ENCODE assay signal across 8 cellular contexts in the genomic region with DNA sequence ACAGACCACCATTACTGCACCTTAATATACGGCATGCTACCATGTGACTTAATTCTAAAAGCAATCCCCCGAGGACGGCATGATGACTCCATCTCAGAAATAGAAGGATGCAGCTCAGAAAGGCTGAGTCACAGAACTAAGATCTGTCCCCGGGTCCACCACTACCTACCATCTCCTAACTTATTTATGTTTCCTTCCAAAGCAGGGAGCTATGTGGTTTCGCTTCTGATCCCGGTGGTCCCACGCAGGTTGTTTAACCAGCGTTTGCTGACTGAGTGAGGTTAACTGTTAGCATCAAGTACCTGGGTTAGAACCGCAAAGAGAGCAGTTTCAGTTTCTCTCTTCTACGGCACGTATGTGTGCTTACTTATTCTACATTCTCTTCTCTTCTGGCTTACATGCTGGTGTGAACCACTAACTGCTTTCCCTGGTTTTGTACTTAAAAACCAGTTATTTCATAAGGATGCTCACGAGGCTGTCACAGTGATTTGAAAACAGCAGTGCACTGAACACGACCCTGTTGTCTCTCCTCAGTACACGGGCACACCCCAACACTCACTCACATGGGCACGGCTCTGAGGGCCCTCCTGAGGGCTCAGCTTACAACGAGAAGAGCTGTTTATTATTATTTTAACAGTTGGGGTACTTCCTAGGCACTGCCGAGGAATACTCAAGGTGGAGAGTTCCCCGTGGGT.
DNase-seq lines count a peak whose midpoint lies in the region; ATAC-seq and TF ChIP-seq lines count a peak whose summit lies in the region.

No MANE protein-coding gene starts in this region.

- H3K27me3 ChIP-seq in CD4-positive, alpha-beta memory T cell (ENCODE audit: insufficient read depth, low read length) = no peaks in the 10 kb centered on the region

- TF ChIP-seq CTCF in natural killer cell (IDR thresholded peaks at IDR 0.05) = no peak

- H3K4me1 ChIP-seq in CD4-positive, alpha-beta memory T cell (ENCODE audit: insufficient read depth, low read length) = peaks cover 91% of the 10 kb centered on the region

- peaks cover 0 to 62% of the 10 kb centered on the region in 2 donors for H3K36me3 Mint-ChIP-seq in CD4-positive, alpha-beta memory T cell
- peaks cover 47% of the 10 kb centered on the region for H3K36me3 Mint-ChIP-seq in activated T-cell treated with anti-CD3 and anti-CD28 coated beads, Interleukin-2, amount 50 U/mL, for 24 hours (ENCODE audit: low read depth)
- no peaks in the 10 kb centered on the region for H3K36me3 Mint-ChIP-seq in natural killer cell

- no peaks in the 10 kb centered on the region for H3K9me3 ChIP-seq in CD4-positive, alpha-beta memory T cell (ENCODE audit: control insufficient read depth in 1 of 2, low read length in 2 of 2)

- DNase-seq in CD4-positive, alpha-beta memory T cell = peak; percentile 73 to 89 (median 76)
- peak; percentile 75 for DNase-seq in activated T-cell treated with anti-CD3 and anti-CD28 coated beads, Interleukin-2, amount 50 U/mL, for 24 hours
- DNase-seq in natural killer cell (peak; percentile 46), SK-N-DZ (ENCODE audit: low spot score) (no peak), RKO (ENCODE audit: low spot score) (no peak), NCI-H226 (no peak)

- peak overlapping the region; percentile 93 to 99 (median 96) for H3K27ac Mint-ChIP-seq in CD4-positive, alpha-beta memory T cell
- H3K27ac Mint-ChIP-seq in activated T-cell treated with anti-CD3 and anti-CD28 coated beads, Interleukin-2, amount 50 U/mL, for 24 hours = peak overlapping the region; percentile 95
- peak overlapping the region; percentile 96 to 97 for H3K27ac Mint-ChIP-seq in natural killer cell

- H3K27ac ChIP-seq in CD4-positive, alpha-beta memory T cell (ENCODE audit: low read depth, low read length) = peak overlapping the region; percentile 88

- H3K4me1 Mint-ChIP-seq in CD4-positive, alpha-beta memory T cell = peaks cover 71 to 95% (median 87%) of the 10 kb centered on the region in 4 donors
- peaks cover 96% of the 10 kb centered on the region for H3K4me1 Mint-ChIP-seq in activated T-cell treated with anti-CD3 and anti-CD28 coated beads, Interleukin-2, amount 50 U/mL, for 24 hours (ENCODE audit: low read depth)
- H3K4me1 Mint-ChIP-seq in natural killer cell = peaks cover 89 to 94% of the 10 kb centered on the region in 2 donors

- intact Hi-C loops in CD4-positive, alpha-beta memory T cell (cut with micrococcal nuclease) = loop anchor here (2.0 to 5.0 kb wide), 2 partner anchors 14 to 51 kb away; no protein-coding TSS in a partner anchor
- intact Hi-C loops in natural killer cell (cut with micrococcal nuclease) = loop anchor here (1.0 to 2.0 kb wide), 4 partner anchors 16 to 65 kb away; no protein-coding TSS in a partner anchor

- POLR2A ChIA-PET in CD4-positive, alpha-beta memory T cell (lab: Charles Lee; ENCODE audit: partially characterized antibody) = interaction anchor here (0.6 to 12.7 kb wide), 20 partner anchors 10 to 288 kb away, joined by 3 to 182 read pairs (median 14); a partner anchor contains a TSS

- H3K4me3 Mint-ChIP-seq in CD4-positive, alpha-beta memory T cell = peak overlapping the region; percentile 83 to 94 (median 91)
- H3K4me3 Mint-ChIP-seq in activated T-cell treated with anti-CD3 and anti-CD28 coated beads, Interleukin-2, amount 50 U/mL, for 24 hours = peak overlapping the region; percentile 70
- H3K4me3 Mint-ChIP-seq in natural killer cell = peak overlapping the region; percentile 90

- H3K27me3 Mint-ChIP-seq in CD4-positive, alpha-beta memory T cell = no peaks in the 10 kb centered on the region
- H3K27me3 Mint-ChIP-seq in activated T-cell treated with anti-CD3 and anti-CD28 coated beads, Interleukin-2, amount 50 U/mL, for 24 hours = no peaks in the 10 kb centered on the region
- H3K27me3 Mint-ChIP-seq in natural killer cell (ENCODE audit: low read depth in 2 of 2) = no peaks in the 10 kb centered on the region

- CTCF ChIA-PET in CD4-positive, alpha-beta memory T cell (lab: Charles Lee; ENCODE audit: partially characterized antibody) = interaction anchor here (1.2 to 14.1 kb wide), 11 partner anchors 8 to 65 kb away, joined by 3 to 158 read pairs (median 6); a partner anchor contains a TSS

- H3K36me3 ChIP-seq in CD4-positive, alpha-beta memory T cell (ENCODE audit: insufficient read depth, low read length) = peaks cover 22% of the 10 kb centered on the region

- H3K4me3 ChIP-seq in CD4-positive, alpha-beta memory T cell (ENCODE audit: low read length in 2 of 2) = peak overlapping the region; percentile 39 to 68

- H3K9me3 Mint-ChIP-seq in CD4-positive, alpha-beta memory T cell = no peaks in the 10 kb centered on the region
- H3K9me3 Mint-ChIP-seq in activated T-cell treated with anti-CD3 and anti-CD28 coated beads, Interleukin-2, amount 50 U/mL, for 24 hours = no peaks in the 10 kb centered on the region
- H3K9me3 Mint-ChIP-seq in natural killer cell = no peaks in the 10 kb centered on the region

- ATAC-seq in GM19467 (IDR thresholded peaks at IDR 0.05; ENCODE audit: unreplicated experiment) (peak; percentile 59), HG03558 (IDR thresholded peaks at IDR 0.05; ENCODE audit: extremely low read depth, unreplicated experiment) (peak; percentile 36), natural killer cell (peak; percentile 54 to 75 (median 72))

Comparison
In these comparisons a context has a peak if more than half of its experiments do, and no peak if none do; other contexts are left out.
1. DNase-seq: peak in CD4-positive, alpha-beta memory T cell (5 of 5), activated T-cell treated with anti-CD3 and anti-CD28 coated beads, Interleukin-2, amount 50 U/mL, for 24 hours (single experiment) and natural killer cell (single experiment); none in SK-N-DZ (single experiment), RKO (single experiment) and NCI-H226 (single experiment).
2. Peak in every context shown above with its lines, with median percentiles within 50 percentile points of each other: H3K27ac Mint-ChIP-seq, H3K4me3 Mint-ChIP-seq and ATAC-seq.